8 cellular contexts compared by ENCODE assay signal in genomic region chr12:130872179-130873096, GRCh38. TPM values are rescaled to one million over a fixed set of nuclear protein-coding genes. Genes with fewer than 3 reads are reported as not detected.
DNase-seq lines count a peak whose midpoint lies in the region; ATAC-seq and TF ChIP-seq lines count a peak whose summit lies in the region.

No MANE protein-coding gene starts in this region.

- TF ChIP-seq POLR2A in gastroesophageal sphincter (IDR thresholded peaks at IDR 0.05), result no peak

- no peaks in the 10 kb centered on the region for H3K27me3 ChIP-seq in gastroesophageal sphincter

- ATAC-seq in HG02571 (IDR thresholded peaks at IDR 0.05; ENCODE audit: unreplicated experiment) (peak; percentile 27), gastroesophageal sphincter (peak; percentile 20)

- WGBS in gastroesophageal sphincter (ENCODE audit: low coverage in 1 of 2), 2 donors, result 2 to 9% methylated on average over 7 to 17 of the region's 79 CpGs

- no peaks in the 10 kb centered on the region for H3K9me3 ChIP-seq in gastroesophageal sphincter

- DNase-seq in DMS79 treated with DMSO at 0.1 percent for 48 hours (lab: John Stamatoyannopoulos, UW) (peak; percentile 29), DMS79 (lab: John Stamatoyannopoulos, UW) (no peak), NCI-H774 (lab: John Stamatoyannopoulos, UW) (peak; percentile 49), occipital lobe (lab: John Stamatoyannopoulos, UW) (peak; percentile 34), SIG-M5 (lab: John Stamatoyannopoulos, UW) (no peak)
- peak; percentile 21 to 54 (median 50) for DNase-seq in activated naive CD4-positive, alpha-beta T cell (lab: John Stamatoyannopoulos, UW)

- H3K27ac ChIP-seq in gastroesophageal sphincter, result peak overlapping the region; percentile 58 to 97 (median 94)

- peak overlapping the region; percentile 82 to 97 for H3K4me3 ChIP-seq in gastroesophageal sphincter

- TF ChIP-seq EP300 in gastroesophageal sphincter (IDR thresholded peaks at IDR 0.05), result no peak

- no peak for TF ChIP-seq CTCF in gastroesophageal sphincter (IDR thresholded peaks at IDR 0.05)

- peaks cover 5 to 43% (median 12%) of the 10 kb centered on the region in 3 donors for H3K4me1 ChIP-seq in gastroesophageal sphincter

- H3K36me3 ChIP-seq in gastroesophageal sphincter, result peaks cover 0 to 44% of the 10 kb centered on the region in 2 donors

RNA-seq across cellular contexts. Expression of gene RAN, which starts 0.6 kb away (rescaled TPM):
- total RNA-seq in gastroesophageal sphincter (100 to 1,000 TPM; 139 to 199 (median 167) TPM), occipital lobe (323 TPM)

RNA-seq across cellular contexts. Expression of gene STX2, which starts 33.4 kb away (rescaled TPM):
- total RNA-seq in gastroesophageal sphincter, result 10 to 100 TPM; 41.6 to 77.5 (median 54.3) TPM
- total RNA-seq in occipital lobe, result 27.3 TPM

Comparison
In these comparisons a context has a peak if more than half of its experiments do, and no peak if none do; other contexts are left out.
1. DNase-seq: peak in DMS79 treated with DMSO at 0.1 percent for 48 hours (single experiment), NCI-H774 (single experiment), activated naive CD4-positive, alpha-beta T cell (4 of 4) and occipital lobe (single experiment); none in DMS79 (single experiment) and SIG-M5 (single experiment).